In the genomic region with DNA sequence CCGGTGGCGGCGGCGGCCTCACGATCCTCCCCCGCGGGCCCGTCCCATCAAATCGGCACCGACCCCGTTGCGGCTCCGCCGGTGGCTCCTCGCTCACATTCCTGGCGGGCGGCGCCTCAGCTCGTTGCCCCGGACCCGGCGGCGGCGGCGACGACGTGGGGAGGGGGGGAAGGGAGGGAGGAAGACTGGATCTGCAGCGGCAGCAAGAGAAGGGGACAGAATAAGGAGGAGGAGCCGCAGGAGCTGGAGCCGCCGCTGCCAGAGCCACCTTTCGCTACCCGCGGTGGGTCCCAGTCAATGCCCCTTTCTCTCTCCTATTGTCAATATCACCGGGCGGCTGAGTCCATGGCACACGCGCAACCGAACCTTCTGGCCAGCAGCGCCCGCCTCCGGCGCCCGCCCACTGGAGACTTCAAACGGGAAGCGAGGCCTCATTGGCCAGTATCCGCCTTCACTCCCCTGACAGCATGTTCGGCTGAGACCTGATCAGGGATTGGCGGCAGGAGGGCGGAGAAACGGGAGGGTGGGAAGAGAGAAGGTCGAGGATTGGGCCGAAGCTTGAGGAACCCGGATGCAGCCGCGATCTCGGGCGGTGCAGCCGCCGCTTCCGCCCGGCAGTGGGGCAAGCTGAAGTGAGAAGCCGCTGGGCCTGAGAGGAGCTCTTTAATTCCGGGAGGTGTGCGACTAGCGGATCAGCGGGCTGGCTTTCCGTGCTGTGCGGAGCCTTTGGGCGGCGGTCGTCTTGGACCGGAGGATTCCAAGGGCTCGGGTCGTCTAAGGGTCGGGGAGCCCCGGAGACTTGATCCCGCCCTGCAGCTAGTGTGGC, we compare ENCODE assay signal across 1 cellular context.
TF ChIP-seq lines count a peak whose summit lies in the region.

A gene (minus strand): TSS at position 378 of the 826 bp plus-strand sequence. CDS start 3,692 bp downstream, outside the sequence.

TF ChIP-seq in H1, 55 proteins besides CTCF, POLR2A, EP300 and RAD21 (continued from another document):
- peak; percentile 65 for TF ChIP-seq TAF7 (optimal IDR thresholded peaks at IDR 0.05; ENCODE audit: borderline replicate concordance, low read depth, low read length)
- no peak for TF ChIP-seq SIX5 (IDR thresholded peaks at IDR 0.05; ENCODE audit: low read depth, low read length)
- TF ChIP-seq BRCA1 (IDR thresholded peaks at IDR 0.05; ENCODE audit: low read depth, low read length) = no peak
- TF ChIP-seq SP1 (IDR thresholded peaks at IDR 0.05; ENCODE audit: low read depth, low read length) = peak; percentile 98
- TF ChIP-seq POU5F1 (IDR thresholded peaks at IDR 0.05; ENCODE audit: low read depth, low read length) = no peak
- TF ChIP-seq TCF12 (IDR thresholded peaks at IDR 0.05; ENCODE audit: low read depth, low read length) = no peak
- no peak for TF ChIP-seq NANOG (IDR thresholded peaks at IDR 0.05; ENCODE audit: insufficient read depth, low read depth, low read length, poor library complexity, severe bottlenecking)
- no peak for TF ChIP-seq FOSL1 (IDR thresholded peaks at IDR 0.05; ENCODE audit: insufficient read depth, low read depth, low read length)
- TF ChIP-seq RFX5 (IDR thresholded peaks at IDR 0.05; ENCODE audit: borderline replicate concordance, low read depth, low read length) = no peak
- peak; percentile 90 for TF ChIP-seq CHD2 (IDR thresholded peaks at IDR 0.05; ENCODE audit: low read length)
- no peak for TF ChIP-seq CEBPB (IDR thresholded peaks at IDR 0.05; ENCODE audit: low read depth, low read length)
- TF ChIP-seq TAF1 (IDR thresholded peaks at IDR 0.05; ENCODE audit: low read depth, low read length) = peak; percentile 92
- TF ChIP-seq, protein P1, sequence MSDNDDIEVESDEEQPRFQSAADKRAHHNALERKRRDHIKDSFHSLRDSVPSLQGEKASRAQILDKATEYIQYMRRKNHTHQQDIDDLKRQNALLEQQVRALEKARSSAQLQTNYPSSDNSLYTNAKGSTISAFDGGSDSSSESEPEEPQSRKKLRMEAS (IDR thresholded peaks at IDR 0.05) = peak; percentile 50
- TF ChIP-seq JUND (IDR thresholded peaks at IDR 0.05; ENCODE audit: low read length) = no peak
- no peak for TF ChIP-seq CTBP2 (IDR thresholded peaks at IDR 0.05; ENCODE audit: borderline replicate concordance, insufficient read depth, insufficient read length, low read length)
- TF ChIP-seq CHD1 (IDR thresholded peaks at IDR 0.05; ENCODE audit: low read depth, low read length) = no peak
- TF ChIP-seq SIN3A (conservative IDR thresholded peaks at IDR 0.05 in 1 of 2, IDR thresholded peaks at IDR 0.05 in 1 of 2; ENCODE audit: low read depth in 1 of 2, low read length in 2 of 2) = peak in 1 of 2 experiments; percentile 81; a peak in 3 of 4 replicates
- no peak for TF ChIP-seq BACH1 (IDR thresholded peaks at IDR 0.05; ENCODE audit: low read length)
- no peak for TF ChIP-seq EGR1 (IDR thresholded peaks at IDR 0.05; ENCODE audit: borderline replicate concordance, low read depth, low read length)
- TF ChIP-seq GTF2F1 (IDR thresholded peaks at IDR 0.05; ENCODE audit: borderline replicate concordance, low read depth, low read length) = no peak
- TF ChIP-seq, protein P2, sequence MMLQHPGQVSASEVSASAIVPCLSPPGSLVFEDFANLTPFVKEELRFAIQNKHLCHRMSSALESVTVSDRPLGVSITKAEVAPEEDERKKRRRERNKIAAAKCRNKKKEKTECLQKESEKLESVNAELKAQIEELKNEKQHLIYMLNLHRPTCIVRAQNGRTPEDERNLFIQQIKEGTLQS (IDR thresholded peaks at IDR 0.05; ENCODE audit: insufficient read depth, low read depth, low read length) = no peak
- no peak for TF ChIP-seq KDM5A (IDR thresholded peaks at IDR 0.05; ENCODE audit: low read length)
- TF ChIP-seq RNF2 (IDR thresholded peaks at IDR 0.05; ENCODE audit: borderline replicate concordance, low read depth, low read length, missing control alignments, poor library complexity, severe bottlenecking) = no peak
- TF ChIP-seq, protein P3, sequence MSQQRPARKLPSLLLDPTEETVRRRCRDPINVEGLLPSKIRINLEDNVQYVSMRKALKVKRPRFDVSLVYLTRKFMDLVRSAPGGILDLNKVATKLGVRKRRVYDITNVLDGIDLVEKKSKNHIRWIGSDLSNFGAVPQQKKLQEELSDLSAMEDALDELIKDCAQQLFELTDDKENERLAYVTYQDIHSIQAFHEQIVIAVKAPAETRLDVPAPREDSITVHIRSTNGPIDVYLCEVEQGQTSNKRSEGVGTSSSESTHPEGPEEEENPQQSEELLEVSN (IDR thresholded peaks at IDR 0.05) = peak; percentile 61
- TF ChIP-seq CBX8 (IDR thresholded peaks at IDR 0.05; ENCODE audit: borderline replicate concordance, low read depth, low read length) = no peak
- TF ChIP-seq ASH2L (IDR thresholded peaks at IDR 0.05; ENCODE audit: low read length) = peak; percentile 62
- peak; percentile 75 for TF ChIP-seq TBP (IDR thresholded peaks at IDR 0.05; ENCODE audit: low read depth, low read length)
- no peak for TF ChIP-seq EZH2 (IDR thresholded peaks at IDR 0.05; ENCODE audit: low read depth, low read length, severe bottlenecking)
- no peak for TF ChIP-seq RXRA (IDR thresholded peaks at IDR 0.05; ENCODE audit: insufficient read depth, low read depth, low read length)
- TF ChIP-seq SP4 (IDR thresholded peaks at IDR 0.05; ENCODE audit: low read length) = no peak
- peak; percentile 79 for TF ChIP-seq POLR2AphosphoS5 (IDR thresholded peaks at IDR 0.05; ENCODE audit: low read depth, low read length)
- TF ChIP-seq, protein P4, sequence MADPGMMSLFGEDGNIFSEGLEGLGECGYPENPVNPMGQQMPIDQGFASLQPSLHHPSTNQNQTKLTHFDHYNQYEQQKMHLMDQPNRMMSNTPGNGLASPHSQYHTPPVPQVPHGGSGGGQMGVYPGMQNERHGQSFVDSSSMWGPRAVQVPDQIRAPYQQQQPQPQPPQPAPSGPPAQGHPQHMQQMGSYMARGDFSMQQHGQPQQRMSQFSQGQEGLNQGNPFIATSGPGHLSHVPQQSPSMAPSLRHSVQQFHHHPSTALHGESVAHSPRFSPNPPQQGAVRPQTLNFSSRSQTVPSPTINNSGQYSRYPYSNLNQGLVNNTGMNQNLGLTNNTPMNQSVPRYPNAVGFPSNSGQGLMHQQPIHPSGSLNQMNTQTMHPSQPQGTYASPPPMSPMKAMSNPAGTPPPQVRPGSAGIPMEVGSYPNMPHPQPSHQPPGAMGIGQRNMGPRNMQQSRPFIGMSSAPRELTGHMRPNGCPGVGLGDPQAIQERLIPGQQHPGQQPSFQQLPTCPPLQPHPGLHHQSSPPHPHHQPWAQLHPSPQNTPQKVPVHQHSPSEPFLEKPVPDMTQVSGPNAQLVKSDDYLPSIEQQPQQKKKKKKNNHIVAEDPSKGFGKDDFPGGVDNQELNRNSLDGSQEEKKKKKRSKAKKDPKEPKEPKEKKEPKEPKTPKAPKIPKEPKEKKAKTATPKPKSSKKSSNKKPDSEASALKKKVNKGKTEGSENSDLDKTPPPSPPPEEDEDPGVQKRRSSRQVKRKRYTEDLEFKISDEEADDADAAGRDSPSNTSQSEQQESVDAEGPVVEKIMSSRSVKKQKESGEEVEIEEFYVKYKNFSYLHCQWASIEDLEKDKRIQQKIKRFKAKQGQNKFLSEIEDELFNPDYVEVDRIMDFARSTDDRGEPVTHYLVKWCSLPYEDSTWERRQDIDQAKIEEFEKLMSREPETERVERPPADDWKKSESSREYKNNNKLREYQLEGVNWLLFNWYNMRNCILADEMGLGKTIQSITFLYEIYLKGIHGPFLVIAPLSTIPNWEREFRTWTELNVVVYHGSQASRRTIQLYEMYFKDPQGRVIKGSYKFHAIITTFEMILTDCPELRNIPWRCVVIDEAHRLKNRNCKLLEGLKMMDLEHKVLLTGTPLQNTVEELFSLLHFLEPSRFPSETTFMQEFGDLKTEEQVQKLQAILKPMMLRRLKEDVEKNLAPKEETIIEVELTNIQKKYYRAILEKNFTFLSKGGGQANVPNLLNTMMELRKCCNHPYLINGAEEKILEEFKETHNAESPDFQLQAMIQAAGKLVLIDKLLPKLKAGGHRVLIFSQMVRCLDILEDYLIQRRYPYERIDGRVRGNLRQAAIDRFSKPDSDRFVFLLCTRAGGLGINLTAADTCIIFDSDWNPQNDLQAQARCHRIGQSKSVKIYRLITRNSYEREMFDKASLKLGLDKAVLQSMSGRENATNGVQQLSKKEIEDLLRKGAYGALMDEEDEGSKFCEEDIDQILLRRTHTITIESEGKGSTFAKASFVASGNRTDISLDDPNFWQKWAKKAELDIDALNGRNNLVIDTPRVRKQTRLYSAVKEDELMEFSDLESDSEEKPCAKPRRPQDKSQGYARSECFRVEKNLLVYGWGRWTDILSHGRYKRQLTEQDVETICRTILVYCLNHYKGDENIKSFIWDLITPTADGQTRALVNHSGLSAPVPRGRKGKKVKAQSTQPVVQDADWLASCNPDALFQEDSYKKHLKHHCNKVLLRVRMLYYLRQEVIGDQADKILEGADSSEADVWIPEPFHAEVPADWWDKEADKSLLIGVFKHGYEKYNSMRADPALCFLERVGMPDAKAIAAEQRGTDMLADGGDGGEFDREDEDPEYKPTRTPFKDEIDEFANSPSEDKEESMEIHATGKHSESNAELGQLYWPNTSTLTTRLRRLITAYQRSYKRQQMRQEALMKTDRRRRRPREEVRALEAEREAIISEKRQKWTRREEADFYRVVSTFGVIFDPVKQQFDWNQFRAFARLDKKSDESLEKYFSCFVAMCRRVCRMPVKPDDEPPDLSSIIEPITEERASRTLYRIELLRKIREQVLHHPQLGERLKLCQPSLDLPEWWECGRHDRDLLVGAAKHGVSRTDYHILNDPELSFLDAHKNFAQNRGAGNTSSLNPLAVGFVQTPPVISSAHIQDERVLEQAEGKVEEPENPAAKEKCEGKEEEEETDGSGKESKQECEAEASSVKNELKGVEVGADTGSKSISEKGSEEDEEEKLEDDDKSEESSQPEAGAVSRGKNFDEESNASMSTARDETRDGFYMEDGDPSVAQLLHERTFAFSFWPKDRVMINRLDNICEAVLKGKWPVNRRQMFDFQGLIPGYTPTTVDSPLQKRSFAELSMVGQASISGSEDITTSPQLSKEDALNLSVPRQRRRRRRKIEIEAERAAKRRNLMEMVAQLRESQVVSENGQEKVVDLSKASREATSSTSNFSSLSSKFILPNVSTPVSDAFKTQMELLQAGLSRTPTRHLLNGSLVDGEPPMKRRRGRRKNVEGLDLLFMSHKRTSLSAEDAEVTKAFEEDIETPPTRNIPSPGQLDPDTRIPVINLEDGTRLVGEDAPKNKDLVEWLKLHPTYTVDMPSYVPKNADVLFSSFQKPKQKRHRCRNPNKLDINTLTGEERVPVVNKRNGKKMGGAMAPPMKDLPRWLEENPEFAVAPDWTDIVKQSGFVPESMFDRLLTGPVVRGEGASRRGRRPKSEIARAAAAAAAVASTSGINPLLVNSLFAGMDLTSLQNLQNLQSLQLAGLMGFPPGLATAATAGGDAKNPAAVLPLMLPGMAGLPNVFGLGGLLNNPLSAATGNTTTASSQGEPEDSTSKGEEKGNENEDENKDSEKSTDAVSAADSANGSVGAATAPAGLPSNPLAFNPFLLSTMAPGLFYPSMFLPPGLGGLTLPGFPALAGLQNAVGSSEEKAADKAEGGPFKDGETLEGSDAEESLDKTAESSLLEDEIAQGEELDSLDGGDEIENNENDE (IDR thresholded peaks at IDR 0.05; ENCODE audit: insufficient replicate concordance, low read length) = no peak
- peak; percentile 78 for TF ChIP-seq PHF8 (conservative IDR thresholded peaks at IDR 0.05; ENCODE audit: low read depth, low read length)
- no peak for TF ChIP-seq JUN (IDR thresholded peaks at IDR 0.05; ENCODE audit: low read depth, low read length)
- no peak for TF ChIP-seq HDAC6 (IDR thresholded peaks at IDR 0.05; ENCODE audit: low read depth, low read length)
- no peak for TF ChIP-seq SIRT6 (IDR thresholded peaks at IDR 0.05; ENCODE audit: low read length)
- peak; percentile 65; the same call in 1 of the 2 replicates for TF ChIP-seq GABPA (IDR thresholded peaks at IDR 0.05; ENCODE audit: borderline replicate concordance, insufficient read depth, low read length)
- no peak for TF ChIP-seq SAP30 (IDR thresholded peaks at IDR 0.05; ENCODE audit: insufficient read depth, insufficient replicate concordance, low read length)
- no peak for TF ChIP-seq YY1 (IDR thresholded peaks at IDR 0.05; ENCODE audit: low read depth, low read length)
- no peak for TF ChIP-seq KDM4A (IDR thresholded peaks at IDR 0.05; ENCODE audit: low read depth, low read length, severe bottlenecking)
- TF ChIP-seq SUZ12 (IDR thresholded peaks at IDR 0.05; ENCODE audit: low read length) = no peak
- TF ChIP-seq ZNF274 (IDR thresholded peaks at IDR 0.05; ENCODE audit: borderline replicate concordance, extremely low read depth, low read length) = no peak
- TF ChIP-seq, protein P5, sequence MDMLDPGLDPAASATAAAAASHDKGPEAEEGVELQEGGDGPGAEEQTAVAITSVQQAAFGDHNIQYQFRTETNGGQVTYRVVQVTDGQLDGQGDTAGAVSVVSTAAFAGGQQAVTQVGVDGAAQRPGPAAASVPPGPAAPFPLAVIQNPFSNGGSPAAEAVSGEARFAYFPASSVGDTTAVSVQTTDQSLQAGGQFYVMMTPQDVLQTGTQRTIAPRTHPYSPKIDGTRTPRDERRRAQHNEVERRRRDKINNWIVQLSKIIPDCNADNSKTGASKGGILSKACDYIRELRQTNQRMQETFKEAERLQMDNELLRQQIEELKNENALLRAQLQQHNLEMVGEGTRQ (IDR thresholded peaks at IDR 0.05; ENCODE audit: low read length) = no peak
- TF ChIP-seq BCL11A (IDR thresholded peaks at IDR 0.05; ENCODE audit: low read depth in 2 of 2, low read length in 2 of 2) = no peak
- TF ChIP-seq SP2 (IDR thresholded peaks at IDR 0.05; ENCODE audit: low read length) = peak; percentile 63
- TF ChIP-seq SRF (IDR thresholded peaks at IDR 0.05; ENCODE audit: low read depth, low read length) = no peak
- TF ChIP-seq MAFK (IDR thresholded peaks at IDR 0.05; ENCODE audit: low read depth, low read length) = no peak
- TF ChIP-seq CBX5 (IDR thresholded peaks at IDR 0.05; ENCODE audit: low read depth, low read length) = no peak
TF ChIP-seq in H1: peak in this region for 17.
